ENCODE assay signal across 25 cellular contexts in the genomic region with DNA sequence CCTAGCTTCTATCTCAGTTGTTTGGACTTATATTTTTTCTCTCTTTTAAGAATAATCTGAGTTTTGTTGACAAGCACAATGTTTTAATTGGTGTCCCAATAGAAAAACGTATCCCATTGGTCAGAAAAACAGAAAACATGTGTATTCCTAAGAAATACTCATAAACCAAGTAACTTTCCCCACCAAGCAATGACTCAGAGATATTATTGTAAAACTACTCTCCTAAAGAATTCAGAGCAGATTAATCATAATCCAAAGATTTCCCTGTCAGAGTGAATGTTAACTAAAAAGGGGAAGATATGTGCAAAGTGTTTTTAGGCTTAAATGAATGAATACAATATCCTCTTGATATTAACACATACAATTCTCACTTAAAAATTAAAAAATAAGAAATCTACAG. TPM values are rescaled to one million over a fixed set of nuclear protein-coding genes. Genes with fewer than 3 reads are reported as not detected.
DNase-seq lines count a peak whose midpoint lies in the region; ATAC-seq and TF ChIP-seq lines count a peak whose summit lies in the region.
"Had no signal": no experiment of that assay in that cellular context is flagged by ENCODE, and none has a peak within 500 bp of the region (broad histone marks: within the 10 kb centered on the region; RNA-seq: fewer than 3 reads in every experiment).

No MANE protein-coding gene starts in this region.

- no peaks in the 10 kb centered on the region for H3K9me2 ChIP-seq in PC-3 (replicated peaks; ENCODE audit: low read length)

- intact Hi-C loops in PC-3 (cut with micrococcal nuclease): loop anchor here (1.0 to 5.0 kb wide), 3 partner anchors 60 to 230 kb away; no protein-coding TSS in a partner anchor

- H3K4me3 Mint-ChIP-seq in activated T-cell treated with anti-CD3 and anti-CD28 coated beads, Interleukin-2, amount 50 U/mL, for 4 hours: no peak overlapping the region
- H3K4me3 Mint-ChIP-seq: activated B cell treated with CpG ODN at 0.5 μM for 24 hours; activated CD8-positive, alpha-beta T cell treated with anti-CD3 and anti-CD28 coated beads, Interleukin-2, amount 10 ng/mL, durations not matched to agents 7 days and 5 days; activated naive CD4-positive, alpha-beta T cell treated with anti-CD3 and anti-CD28 coated beads, Interleukin-2, amount 10 ng/mL, durations not matched to agents 7 days and 5 days; activated T-cell treated with anti-CD3 and anti-CD28 coated beads, Interleukin-2, amount 50 U/mL, for 24 hours; CD8-positive, alpha-beta memory T cell; stimulated activated effector memory CD8-positive, alpha-beta T cell treated with anti-CD3 and anti-CD28 coated beads, Interleukin-12 subunit alpha, Interleukin-12 subunit beta, amount 100 ng/mL, for 72 hours; T-helper 2 cell treated with Interferon-gamma antibody and Interleukin-4, amounts not matched to agents 5 μg/mL and 100 μg/mL, for 36 hours had no signal

- CTCF ChIA-PET in PC-3 (lab: Charles Lee): interaction anchor here (0.6 kb wide), 1 partner anchor 16 kb away, joined by 4 read pairs; no protein-coding TSS in a partner anchor

- peak overlapping the region; percentile 19; the same call in 1 of the 2 replicates for H3K4me3 ChIP-seq in PC-3 (ENCODE audit: low read length)
- H3K4me3 ChIP-seq in choroid plexus epithelial cell (ENCODE audit: low read depth, low read length): no peak overlapping the region
- H3K4me3 ChIP-seq in gastroesophageal sphincter: no peak overlapping the region
- H3K4me3 ChIP-seq: body of pancreas, MG63, ovary, right lobe of liver, thoracic aorta had no signal

- peak overlapping the region; percentile 62 for H3K4me2 ChIP-seq in PC-3 (ENCODE audit: low read length)

- H3K9me3 Mint-ChIP-seq in activated T-cell treated with anti-CD3 and anti-CD28 coated beads, Interleukin-2, amount 50 U/mL, for 4 hours: peaks cover 17% of the 10 kb centered on the region
- H3K9me3 Mint-ChIP-seq: activated naive CD4-positive, alpha-beta T cell treated with anti-CD3 and anti-CD28 coated beads, Interleukin-2, amount 10 ng/mL, durations not matched to agents 7 days and 5 days; T-helper 2 cell treated with Interferon-gamma antibody and Interleukin-4, amounts not matched to agents 5 μg/mL and 100 μg/mL, for 36 hours had no signal

- TF ChIP-seq EP300 in gastroesophageal sphincter (IDR thresholded peaks at IDR 0.05): no peak

- no peak for TF ChIP-seq POLR2A in gastroesophageal sphincter (IDR thresholded peaks at IDR 0.05)

- BruUV-seq in PC-3 (replicated peaks; lab: Mats Ljungman, UMichigan): no TSS peak

- H3K4me1 ChIP-seq in PC-3 (ENCODE audit: insufficient read depth, low read length) (peaks cover 19% of the 10 kb centered on the region), gastroesophageal sphincter (no peaks in the 10 kb centered on the region)
- H3K4me1 ChIP-seq: body of pancreas, right lobe of liver had no signal

- H3K27me3 Mint-ChIP-seq in activated T-cell treated with anti-CD3 and anti-CD28 coated beads, Interleukin-2, amount 50 U/mL, for 4 hours (ENCODE audit: low read depth): no peaks in the 10 kb centered on the region
- H3K27me3 Mint-ChIP-seq: activated B cell treated with CpG ODN at 0.5 μM for 24 hours; activated naive CD4-positive, alpha-beta T cell treated with anti-CD3 and anti-CD28 coated beads, Interleukin-2, amount 10 ng/mL, durations not matched to agents 7 days and 5 days; activated T-cell treated with anti-CD3 and anti-CD28 coated beads, Interleukin-2, amount 50 U/mL, for 24 hours; CD8-positive, alpha-beta memory T cell had no signal

- H4K20me1 ChIP-seq in PC-3 (ENCODE audit: low read length): no peaks in the 10 kb centered on the region

- no peaks in the 10 kb centered on the region for H3K36me3 Mint-ChIP-seq in activated T-cell treated with anti-CD3 and anti-CD28 coated beads, Interleukin-2, amount 50 U/mL, for 4 hours (ENCODE audit: insufficient read depth)
- H3K36me3 Mint-ChIP-seq: activated naive CD4-positive, alpha-beta T cell treated with anti-CD3 and anti-CD28 coated beads, Interleukin-2, amount 10 ng/mL, durations not matched to agents 7 days and 5 days; CD8-positive, alpha-beta memory T cell; stimulated activated effector memory CD8-positive, alpha-beta T cell treated with anti-CD3 and anti-CD28 coated beads, Interleukin-12 subunit alpha, Interleukin-12 subunit beta, amount 100 ng/mL, for 72 hours had no signal

- peak; percentile 94 for ATAC-seq in PC-3
- ATAC-seq in gastroesophageal sphincter: no peak
- no peak for ATAC-seq in HG02678 (IDR thresholded peaks at IDR 0.05; ENCODE audit: unreplicated experiment)
- no peak for ATAC-seq in activated T-cell treated with anti-CD3 and anti-CD28 coated beads, Interleukin-2, amount 50 U/mL, for 4 hours
- ATAC-seq: activated CD8-positive, alpha-beta T cell treated with anti-CD3 and anti-CD28 coated beads, Interleukin-2, amount 10 ng/mL, durations not matched to agents 7 days and 5 days; body of pancreas; right lobe of liver; stimulated activated effector memory CD8-positive, alpha-beta T cell treated with anti-CD3 and anti-CD28 coated beads, Interleukin-12 subunit alpha, Interleukin-12 subunit beta, amount 100 ng/mL, for 72 hours had no signal

- POLR2A ChIA-PET in PC-3 (lab: Charles Lee; ENCODE audit: unreplicated experiment): no interaction called here

- DNase-seq in ELR (ENCODE audit: low read depth) (peak; percentile 32), PC-3 (peak; percentile 100), choroid plexus epithelial cell (ENCODE audit: low read depth) (peak; percentile 20), renal cortical epithelial cell (ENCODE audit: low read depth) (peak; percentile 79), NCI-H2081 (lab: John Stamatoyannopoulos, UW) (no peak)
- DNase-seq in activated T-cell treated with anti-CD3 and anti-CD28 coated beads, Interleukin-2, amount 50 U/mL, for 4 hours: no peak
- DNase-seq: activated B cell treated with CpG ODN at 0.5 μM for 24 hours; activated CD8-positive, alpha-beta T cell treated with anti-CD3 and anti-CD28 coated beads, Interleukin-2, amount 10 ng/mL, durations not matched to agents 7 days and 5 days; activated naive CD4-positive, alpha-beta T cell treated with anti-CD3 and anti-CD28 coated beads, Interleukin-2, amount 10 ng/mL, durations not matched to agents 7 days and 5 days; activated T-cell treated with anti-CD3 and anti-CD28 coated beads, Interleukin-2, amount 50 U/mL, for 24 hours; body of pancreas; CD8-positive, alpha-beta memory T cell; cortex of kidney; DND-41; MG63; NCI-H1436 treated with DMSO at 0.1 percent for 48 hours; NCI-H2171; NCI-H69; ovary; right lobe of liver had no signal

- peak overlapping the region; percentile 12; the same call in 1 of the 2 replicates for H2AFZ ChIP-seq in PC-3 (ENCODE audit: low read length)

- peaks cover 4% of the 10 kb centered on the region for H3F3A ChIP-seq in PC-3 (ENCODE audit: low read length, unreplicated experiment)

- TF ChIP-seq CTCF in PC-3 (conservative IDR thresholded peaks at IDR 0.05; ENCODE audit: low read depth, low read length): no peak
- TF ChIP-seq CTCF in choroid plexus epithelial cell (conservative IDR thresholded peaks at IDR 0.05; ENCODE audit: low read depth, low read length): no peak
- no peak for TF ChIP-seq CTCF in gastroesophageal sphincter (IDR thresholded peaks at IDR 0.05)

- no peaks in the 10 kb centered on the region for H3K27me3 ChIP-seq in PC-3 (ENCODE audit: low read length)
- no peaks in the 10 kb centered on the region for H3K27me3 ChIP-seq in gastroesophageal sphincter
- H3K27me3 ChIP-seq: body of pancreas, ovary, right lobe of liver had no signal

- H3K9me3 ChIP-seq in PC-3 (ENCODE audit: low read length) (peaks cover 5% of the 10 kb centered on the region; the same call in 1 of the 2 replicates), gastroesophageal sphincter (no peaks in the 10 kb centered on the region)
- H3K9me3 ChIP-seq: body of pancreas, MG63, ovary, right lobe of liver, thoracic aorta had no signal

- H3K27ac ChIP-seq in PC-3 (ENCODE audit: low read length): peak overlapping the region; percentile 67
- H3K27ac ChIP-seq in gastroesophageal sphincter: no peak overlapping the region
- H3K27ac ChIP-seq: body of pancreas, ovary, right lobe of liver, thoracic aorta had no signal

- H3K36me3 ChIP-seq in PC-3 (ENCODE audit: low read depth, low read length) (no peaks in the 10 kb centered on the region), gastroesophageal sphincter (no peaks in the 10 kb centered on the region)
- H3K36me3 ChIP-seq: MG63, ovary, right lobe of liver, thoracic aorta had no signal

- 33 to 63% methylated on average over 1 of the region's 1 CpG for WGBS in gastroesophageal sphincter (ENCODE audit: low coverage in 1 of 2), 2 donors

- H3K79me2 ChIP-seq in PC-3 (ENCODE audit: low read length): no peaks in the 10 kb centered on the region

- no peak overlapping the region for H3K9ac ChIP-seq in PC-3 (ENCODE audit: low read length)

- H3K4me1 Mint-ChIP-seq in activated T-cell treated with anti-CD3 and anti-CD28 coated beads, Interleukin-2, amount 50 U/mL, for 4 hours (ENCODE audit: low read depth): no peaks in the 10 kb centered on the region
- H3K4me1 Mint-ChIP-seq: activated B cell treated with CpG ODN at 0.5 μM for 24 hours; activated naive CD4-positive, alpha-beta T cell treated with anti-CD3 and anti-CD28 coated beads, Interleukin-2, amount 10 ng/mL, durations not matched to agents 7 days and 5 days; CD8-positive, alpha-beta memory T cell; stimulated activated effector memory CD8-positive, alpha-beta T cell treated with anti-CD3 and anti-CD28 coated beads, Interleukin-12 subunit alpha, Interleukin-12 subunit beta, amount 100 ng/mL, for 72 hours had no signal

RNA-seq across cellular contexts. Expression of a gene that starts 29.4 kb away (rescaled TPM):
- total RNA-seq in PC-3 (2014; rRNA removed): 0.17 TPM in 1 of 2 replicates, not detected in the other
- total RNA-seq in renal cortical epithelial cell: not detected in 2 replicates
- not detected for total RNA-seq in gastroesophageal sphincter
- total RNA-seq in activated T-cell treated with anti-CD3 and anti-CD28 coated beads, Interleukin-2, amount 50 U/mL, for 4 hours: not detected
- total RNA-seq: activated B cell treated with CpG ODN at 0.5 μM for 24 hours; activated CD8-positive, alpha-beta T cell treated with anti-CD3 and anti-CD28 coated beads, Interleukin-2, amount 10 ng/mL, durations not matched to agents 7 days and 5 days; body of pancreas; CD8-positive, alpha-beta memory T cell; ovary; thoracic aorta had no signal

Comparison
In these comparisons a context has a peak if more than half of its experiments do, and no peak if none do; other contexts are left out.
1. DNase-seq: peak in ELR (single experiment), PC-3 (single experiment), choroid plexus epithelial cell (single experiment) and renal cortical epithelial cell (single experiment); none in NCI-H2081 (0 of 2) and activated T-cell treated with anti-CD3 and anti-CD28 coated beads, Interleukin-2, amount 50 U/mL, for 4 hours (single experiment).